7 cellular contexts compared by ENCODE assay signal in the genomic region with DNA sequence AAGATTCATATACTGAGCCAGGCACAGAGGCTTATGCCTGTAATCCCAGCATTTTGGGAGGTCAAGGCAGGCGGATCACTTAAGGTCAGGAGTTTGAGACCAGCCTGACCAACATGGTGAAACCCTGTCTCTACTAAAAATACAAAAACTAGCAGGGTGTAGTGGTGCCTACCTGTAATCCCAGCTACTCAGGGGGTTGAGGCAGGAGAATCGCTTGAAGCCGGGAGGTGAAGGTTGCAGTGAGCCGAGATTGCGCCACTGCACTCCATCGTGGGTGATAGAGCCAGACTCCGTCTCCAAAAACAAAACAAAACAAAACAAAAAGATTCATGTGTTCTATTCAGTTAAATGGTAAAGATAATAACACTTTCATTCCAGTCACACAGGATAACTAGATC.
DNase-seq lines count a peak whose midpoint lies in the region; ATAC-seq, FAIRE-seq and TF ChIP-seq lines count a peak whose summit lies in the region.
"Not testable (repeated sequence)": the region's sequence is repeated elsewhere in the genome, so short reads cannot be mapped to it uniquely, and the experiment has no call there.

No MANE protein-coding gene starts in this region.

- not testable (repeated sequence) for H2AFZ ChIP-seq in GM12878 (ENCODE audit: control insufficient read depth, low read depth, low read length)

- peak; percentile 4 for ATAC-seq in GM12878
- not testable (repeated sequence) for ATAC-seq in gastroesophageal sphincter

- not testable (repeated sequence) for FAIRE-seq in GM12878 (lab: Jason Lieb, UNC)

- 3% methylated on average over 7 of the region's 7 CpGs for WGBS in GM12878 (ENCODE audit: insufficient coverage, insufficient replicate concordance, low lambda C conversion rate, missing lambda C conversion rate)
- 27 to 42% methylated on average over 6 to 7 of the region's 7 CpGs for WGBS in gastroesophageal sphincter (ENCODE audit: low coverage in 1 of 2), 2 donors

- not testable (repeated sequence) for H4K20me1 ChIP-seq in GM12878 (ENCODE audit: control insufficient read depth, insufficient read depth)

- peaks cover 50% of the 10 kb centered on the region for H3K79me2 ChIP-seq in GM12878 (ENCODE audit: control insufficient read depth, insufficient read depth, low read length)

- H3K4me1 ChIP-seq in GM12878 (ENCODE audit: control insufficient read depth, insufficient read depth, low read length) (peaks cover 83% of the 10 kb centered on the region), gastroesophageal sphincter (peaks cover 17 to 69% (median 19%) of the 10 kb centered on the region in 3 donors), muscle layer of duodenum (ENCODE audit: control insufficient read depth in 1 of 2, insufficient read depth in 2 of 2, low read length in 2 of 2) (peaks cover 0 to 30% of the 10 kb centered on the region in 2 donors)

- peak overlapping the region; percentile 95 for H3K4me2 ChIP-seq in GM12878 (ENCODE audit: control insufficient read depth, insufficient read depth)

- H3K27me3 Mint-ChIP-seq in activated CD4-positive, alpha-beta T cell treated with anti-CD3 and anti-CD28 coated beads, Interleukin-2, amount 10 ng/mL, durations not matched to agents 7 days and 5 days = not testable (repeated sequence)

- H3K36me3 ChIP-seq in GM12878 (ENCODE audit: control insufficient read depth in 2 of 2, insufficient read depth in 2 of 2, low read length in 1 of 2); gastroesophageal sphincter: not testable (repeated sequence)
- peaks cover 0 to 15% of the 10 kb centered on the region in 2 donors for H3K36me3 ChIP-seq in muscle layer of duodenum (ENCODE audit: control insufficient read depth in 1 of 2, insufficient read depth in 2 of 2, low read length in 2 of 2)

- not testable (repeated sequence) for H3K9me3 Mint-ChIP-seq in activated CD4-positive, alpha-beta T cell treated with anti-CD3 and anti-CD28 coated beads, Interleukin-2, amount 10 ng/mL, durations not matched to agents 7 days and 5 days

- POLR2A ChIA-PET in activated CD4-positive, alpha-beta T cell treated with anti-CD3 and anti-CD28 coated beads, Interleukin-2, amount 10 ng/mL, durations not matched to agents 7 days and 5 days (lab: Charles Lee) = interaction anchor here (0.5 to 5.2 kb wide), 9 partner anchors 9 to 80 kb away, joined by 3 to 47 read pairs (median 5); no protein-coding TSS in a partner anchor
- POLR2A ChIA-PET in GM12878 (lab: Charles Lee) = interaction anchor here (0.5 to 12.0 kb wide), 8 partner anchors 14 to 76 kb away, joined by 3 to 332 read pairs (median 13); no protein-coding TSS in a partner anchor

- in situ Hi-C loops in GM12878 (cut with MboI) = loop anchor here (5.0 kb wide), 1 partner anchor 42 kb away; no protein-coding TSS in a partner anchor

- SMC1A ChIA-PET in GM12878 (lab: Charles Lee; ENCODE audit: uncharacterized antibody, unreplicated experiment) = interaction anchor here (0.6 to 15.2 kb wide), 12 partner anchors 11 to 120 kb away, joined by 3 to 250 read pairs (median 32); no protein-coding TSS in a partner anchor

- H3K36me3 Mint-ChIP-seq in activated CD4-positive, alpha-beta T cell treated with anti-CD3 and anti-CD28 coated beads, Interleukin-2, amount 10 ng/mL, durations not matched to agents 7 days and 5 days (ENCODE audit: low read depth) = peaks cover 22% of the 10 kb centered on the region

- H3K4me1 Mint-ChIP-seq in activated CD4-positive, alpha-beta T cell treated with anti-CD3 and anti-CD28 coated beads, Interleukin-2, amount 10 ng/mL, durations not matched to agents 7 days and 5 days = peaks cover 79% of the 10 kb centered on the region

- TF ChIP-seq EP300 in GM12878 (IDR thresholded peaks at IDR 0.05; ENCODE audit: borderline replicate concordance in 1 of 2, control insufficient read depth in 1 of 2, low read depth in 2 of 2, low read length in 2 of 2); gastroesophageal sphincter (IDR thresholded peaks at IDR 0.05): not testable (repeated sequence)

- H3K27me3 ChIP-seq in GM12878 (replicated peaks in 1 of 2; ENCODE audit: control insufficient read depth in 2 of 2, insufficient read depth in 2 of 2, low read length in 1 of 2); gastroesophageal sphincter; muscle layer of duodenum (ENCODE audit: low read depth, low read length): not testable (repeated sequence)

- not testable (repeated sequence) for TF ChIP-seq CTCF in GM12878 (IDR thresholded peaks at IDR 0.05 in 2 of 3, conservative IDR thresholded peaks at IDR 0.05 in 1 of 3; ENCODE audit: control insufficient read depth in 2 of 3, extremely low read depth in 1 of 3, insufficient read depth in 1 of 3, low read depth in 3 of 3, low read length in 3 of 3); gastroesophageal sphincter (IDR thresholded peaks at IDR 0.05)

- H3K9me3 ChIP-seq in GM12878 (replicated peaks; ENCODE audit: control insufficient read depth, insufficient read depth, low read length); gastroesophageal sphincter; muscle layer of duodenum (ENCODE audit: control insufficient read depth in 1 of 2, low read length in 2 of 2): not testable (repeated sequence)

- peak overlapping the region; percentile 84 for H3K9ac ChIP-seq in GM12878 (ENCODE audit: control insufficient read depth, insufficient read depth, low read length)

- TF ChIP-seq RAD21 in GM12878 (IDR thresholded peaks at IDR 0.05; ENCODE audit: insufficient read depth, low read depth, low read length) = not testable (repeated sequence)

- peak overlapping the region; percentile 71 for H3K4me3 Mint-ChIP-seq in activated CD4-positive, alpha-beta T cell treated with anti-CD3 and anti-CD28 coated beads, Interleukin-2, amount 10 ng/mL, durations not matched to agents 7 days and 5 days

- CTCF ChIA-PET in activated CD4-positive, alpha-beta T cell treated with anti-CD3 and anti-CD28 coated beads, Interleukin-2, amount 10 ng/mL, durations not matched to agents 7 days and 5 days (lab: Charles Lee) = interaction anchor here (0.9 to 2.4 kb wide), 9 partner anchors 10 to 76 kb away, joined by 3 to 9 read pairs (median 5); no protein-coding TSS in a partner anchor
- CTCF ChIA-PET in GM12878 (lab: Yijun Ruan, JAX) = interaction anchor here (1.0 to 7.9 kb wide), 11 partner anchors 9 to 76 kb away, joined by 3 to 75 read pairs (median 7); no protein-coding TSS in a partner anchor

- intact Hi-C loops in GM12878 (cut with micrococcal nuclease; ENCODE audit: unreplicated experiment) = loop anchor here (1.0 to 2.0 kb wide), 3 partner anchors 8 to 76 kb away; no protein-coding TSS in a partner anchor

- DNase-seq in NK-92 treated with Interleukin-12 subunit alpha and Interleukin-12 subunit beta, amount 100 ng/mL, for 24 hours (lab: John Stamatoyannopoulos, UW) = peak; percentile 25
- not testable (repeated sequence) for DNase-seq in activated CD4-positive, alpha-beta T cell treated with anti-CD3 and anti-CD28 coated beads, Interleukin-2, amount 10 ng/mL, durations not matched to agents 7 days and 5 days; GM12878 (ENCODE audit: low read depth, low spot score)
- peak; percentile 36 for DNase-seq in stimulated activated CD4-positive, alpha-beta T cell treated with anti-CD3 and anti-CD28 coated beads, Interleukin-12 subunit alpha, Interleukin-12 subunit beta, amount 100 ng/mL, for 4 hours

- RAD21 ChIA-PET in GM12878 (lab: Charles Lee; ENCODE audit: unreplicated experiment) = interaction anchor here (1.0 to 11.5 kb wide), 10 partner anchors 10 to 76 kb away, joined by 3 to 223 read pairs (median 23); no protein-coding TSS in a partner anchor

- H3K4me3 ChIP-seq in GM12878 = peak overlapping the region; percentile 65
- H3K4me3 ChIP-seq in gastroesophageal sphincter = not testable (repeated sequence)
- peak overlapping the region; percentile 37 to 43 for H3K4me3 ChIP-seq in muscle layer of duodenum (ENCODE audit: low read depth in 1 of 2, low read length in 2 of 2)

- peak; percentile 41 for TF ChIP-seq POLR2A in GM18526 (IDR thresholded peaks at IDR 0.05; ENCODE audit: extremely low read depth, insufficient read length)
- not testable (repeated sequence) for TF ChIP-seq POLR2A in GM12878 (IDR thresholded peaks at IDR 0.05; ENCODE audit: low read depth, low read length); gastroesophageal sphincter (IDR thresholded peaks at IDR 0.05)

- peak overlapping the region; percentile 96 for H3K27ac Mint-ChIP-seq in activated CD4-positive, alpha-beta T cell treated with anti-CD3 and anti-CD28 coated beads, Interleukin-2, amount 10 ng/mL, durations not matched to agents 7 days and 5 days

- H3K27ac ChIP-seq in GM12878 (ENCODE audit: control insufficient read depth, insufficient read depth) = peak overlapping the region; percentile 98
- H3K27ac ChIP-seq in gastroesophageal sphincter = peak overlapping the region; percentile 57 to 84 (median 80)
- H3K27ac ChIP-seq in muscle layer of duodenum (ENCODE audit: low read length) = peak overlapping the region; percentile 98

- TSS peak; percentile 91 for BruUV-seq in GM12878 (replicated peaks; lab: Mats Ljungman, UMichigan)

TF ChIP-seq in GM12878, 131 proteins besides CTCF, POLR2A, EP300 and RAD21:
- peak in 1 of 2 experiments; percentile 22; a peak in 1 of 4 replicates for TF ChIP-seq CEBPB (IDR thresholded peaks at IDR 0.05; ENCODE audit: borderline replicate concordance in 1 of 2, low read depth in 2 of 2, low read length in 2 of 2)
- TF ChIP-seq HDGF (IDR thresholded peaks at IDR 0.05) = peak; percentile 98
- TF ChIP-seq POLR2AphosphoS5 (IDR thresholded peaks at IDR 0.05; ENCODE audit: low read length) = 0 out of 2 replicates have a peak, but pooled peaks have one; percentile 70
- TF ChIP-seq MLLT1 (IDR thresholded peaks at IDR 0.05) = peak; percentile 93
TF ChIP-seq in GM12878: peak in this region for 4; not testable (repeated sequence) for 127.
